ENCODE assay signal across 29 cellular contexts in genomic region chr2:105187531-105187930, GRCh38. TPM values are rescaled to one million over a fixed set of nuclear protein-coding genes. Genes with fewer than 3 reads are reported as not detected.
A peak's percentile ranks its signal among the peaks of the same experiment; 100 is the strongest.
DNase-seq lines count a peak whose midpoint lies in the region; ATAC-seq and TF ChIP-seq lines count a peak whose summit lies in the region.
"Had no signal": no experiment of that assay in that cellular context is flagged by ENCODE, and none has a peak within 500 bp of the region (broad histone marks: within the 10 kb centered on the region; RNA-seq: fewer than 3 reads in every experiment).

No MANE protein-coding gene starts in this region.

- no peak for TF ChIP-seq CTCF in osteoblast (IDR thresholded peaks at IDR 0.05; ENCODE audit: extremely low read depth, low read depth, low read length)

- H3K27me3 ChIP-seq in osteoblast (ENCODE audit: insufficient read depth, low read length): no peaks in the 10 kb centered on the region
- H3K27me3 ChIP-seq: ascending aorta, BLaER1, upper lobe of right lung had no signal

- H4K20me1 ChIP-seq in osteoblast (ENCODE audit: insufficient read depth, low read length): no peaks in the 10 kb centered on the region
- H4K20me1 ChIP-seq: BLaER1 had no signal

- no peak overlapping the region for H3K4me3 ChIP-seq in osteoblast (ENCODE audit: insufficient read depth, low read length)
- H3K4me3 ChIP-seq: ascending aorta, BLaER1, skin epidermis, upper lobe of right lung had no signal

- H2AFZ ChIP-seq in osteoblast (ENCODE audit: low read length): no peak overlapping the region

- H3K36me3 ChIP-seq in osteoblast (ENCODE audit: insufficient read depth, low read length): no peaks in the 10 kb centered on the region
- H3K36me3 ChIP-seq: ascending aorta, BLaER1, upper lobe of right lung, WERI-Rb-1 had no signal

- H3K9me3 ChIP-seq in osteoblast (ENCODE audit: low read depth, low read length): no peaks in the 10 kb centered on the region
- H3K9me3 ChIP-seq: ascending aorta, upper lobe of right lung had no signal

- DNase-seq in A172 (ENCODE audit: low spot score) (peak; percentile 70), HS-27A (ENCODE audit: low read depth) (peak; percentile 12), amniotic epithelial cell (ENCODE audit: low read depth) (peak; percentile 7), foreskin melanocyte (peak; percentile 78), MV-4-11 (lab: John Stamatoyannopoulos, UW) (no peak), osteoblast (ENCODE audit: insufficient read length, low spot score, missing footprints) (no peak)
- no peak for DNase-seq in activated CD8-positive, alpha-beta memory T cell treated with anti-CD3 and anti-CD28 coated beads, Interleukin-2, amount 50 U/mL, for 48 hours
- DNase-seq: 8988T; activated CD4-positive, alpha-beta memory T cell treated with anti-CD3 and anti-CD28 coated beads, Interleukin-2, amount 10 ng/mL, durations not matched to agents 7 days and 5 days; activated naive CD4-positive, alpha-beta T cell treated with Interleukin-2 at 50 U/mL for 16 hours; activated T-cell treated with anti-CD3 and anti-CD28 coated beads, Interleukin-2, amount 50 U/mL, for 1 hour; H7; hypothalamus; KG1; kidney; natural killer cell; NCI-H1092 treated with DMSO at 0.1 percent for 48 hours; NCI-H2029 treated with DMSO at 0.1 percent for 48 hours; NCI-H524 treated with DMSO at 0.1 percent for 48 hours; stimulated activated CD4-positive, alpha-beta T cell treated with anti-CD3 and anti-CD28 coated beads, Interleukin-2, amount 100 ng/mL, for 48 hours; stimulated activated naive CD8-positive, alpha-beta T cell treated with anti-CD3 and anti-CD28 coated beads, Interleukin-15, amount 100 ng/mL, for 72 hours; upper lobe of right lung; WERI-Rb-1 had no signal

- no peaks in the 10 kb centered on the region for H3K4me1 ChIP-seq in osteoblast (ENCODE audit: insufficient read depth, low read length)
- H3K4me1 ChIP-seq: ascending aorta, BLaER1, upper lobe of right lung had no signal

- H3K79me2 ChIP-seq in osteoblast (ENCODE audit: insufficient read depth, low read length): no peaks in the 10 kb centered on the region

- H3K4me2 ChIP-seq in osteoblast (ENCODE audit: insufficient read depth, low read length): no peak overlapping the region
- H3K4me2 ChIP-seq: BLaER1 had no signal

- H3K27ac ChIP-seq in osteoblast (ENCODE audit: low read depth, low read length): no peak overlapping the region
- H3K27ac ChIP-seq: ascending aorta, BLaER1, skin epidermis, upper lobe of right lung, WERI-Rb-1 had no signal

- ATAC-seq in HG02884 (IDR thresholded peaks at IDR 0.05; ENCODE audit: unreplicated experiment): no peak
- ATAC-seq: natural killer cell, upper lobe of right lung had no signal

RNA-seq across cellular contexts. Expression of gene GPR45, which starts 54.0 kb away (rescaled TPM):
- not detected in 2 replicates for total RNA-seq in A172 (2014; rRNA removed; shearing (Covaris generic))
- total RNA-seq in osteoblast: not detected in 2 replicates
- total RNA-seq: activated CD4-positive, alpha-beta memory T cell treated with anti-CD3 and anti-CD28 coated beads, Interleukin-2, amount 10 ng/mL, durations not matched to agents 7 days and 5 days; ascending aorta; H7; kidney; natural killer cell; OCI-LY7; T-helper 1 cell treated with Interleukin-12 subunit alpha and Interleukin-12 subunit beta and Interleukin-4 antibody, amounts not matched to agents 30 ng/mL and 1 ng/mL, for 36 hours; upper lobe of right lung had no signal

Comparison
In these comparisons a context has a peak if more than half of its experiments do, and no peak if none do; other contexts are left out.
1. DNase-seq: peak in A172 (single experiment), HS-27A (single experiment), amniotic epithelial cell (single experiment) and foreskin melanocyte (single experiment); none in activated CD8-positive, alpha-beta memory T cell treated with anti-CD3 and anti-CD28 coated beads, Interleukin-2, amount 50 U/mL, for 48 hours (single experiment), MV-4-11 (single experiment) and osteoblast (single experiment).